23 cellular contexts compared by ENCODE assay signal in the genomic region with DNA sequence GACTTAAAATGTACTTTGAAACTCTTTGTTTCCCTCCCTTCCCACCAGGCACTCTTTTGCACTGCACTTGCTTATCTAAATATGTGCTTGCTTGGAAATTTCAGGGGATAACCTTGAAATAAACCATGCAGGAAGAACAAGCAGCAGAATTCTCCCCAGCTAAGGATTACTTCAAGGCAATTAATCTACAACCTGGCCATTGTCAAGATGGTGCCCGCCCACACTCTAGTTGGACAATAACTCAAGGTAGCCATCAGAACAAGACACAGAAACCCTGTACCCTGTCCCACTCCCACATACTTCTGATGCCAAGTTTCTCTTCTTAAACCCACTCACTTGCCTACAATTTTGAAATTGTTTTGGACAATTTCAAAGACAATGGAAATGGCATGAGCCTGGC.
"Had no signal": no experiment of that assay in that cellular context is flagged by ENCODE, and none has a peak within 500 bp of the region (broad histone marks: within the 10 kb centered on the region; RNA-seq: fewer than 3 reads in every experiment).

No MANE protein-coding gene starts in this region.

- H3K27me3 Mint-ChIP-seq: stimulated activated naive CD8-positive, alpha-beta T cell treated with anti-CD3 and anti-CD28 coated beads, Interleukin-15, amount 100 ng/mL, for 72 hours had no signal

- H3K27ac Mint-ChIP-seq: naive thymus-derived CD8-positive, alpha-beta T cell; nephron; neural progenitor cell; stimulated activated effector memory CD8-positive, alpha-beta T cell treated with anti-CD3 and anti-CD28 coated beads, Interleukin-12 subunit alpha, Interleukin-12 subunit beta, amount 100 ng/mL, for 72 hours; stimulated activated naive CD8-positive, alpha-beta T cell treated with anti-CD3 and anti-CD28 coated beads, Interleukin-15, amount 100 ng/mL, for 72 hours; type B pancreatic cell had no signal

- H3K4me3 ChIP-seq: heart right ventricle, hepatocyte, left lung, lung, neural progenitor cell, psoas muscle, skin epidermis, tibial nerve, vagina had no signal

- H3K4me3 Mint-ChIP-seq: naive thymus-derived CD8-positive, alpha-beta T cell; nephron; neural progenitor cell; stimulated activated effector memory CD8-positive, alpha-beta T cell treated with anti-CD3 and anti-CD28 coated beads, Interleukin-12 subunit alpha, Interleukin-12 subunit beta, amount 100 ng/mL, for 72 hours; stimulated activated naive CD8-positive, alpha-beta T cell treated with anti-CD3 and anti-CD28 coated beads, Interleukin-15, amount 100 ng/mL, for 72 hours; type B pancreatic cell had no signal

- H3K79me2 ChIP-seq: hepatocyte, parathyroid adenoma had no signal

- H3K27me3 ChIP-seq: heart right ventricle, hepatocyte, left lung, neural progenitor cell, neutrophil, tibial nerve, vagina had no signal

- H3K9ac ChIP-seq: neural progenitor cell, parathyroid adenoma had no signal

- H3K4me1 ChIP-seq: left lung, parathyroid adenoma, psoas muscle, tibial nerve, vagina had no signal

- H3K36me3 Mint-ChIP-seq: neural progenitor cell; stimulated activated effector memory CD8-positive, alpha-beta T cell treated with anti-CD3 and anti-CD28 coated beads, Interleukin-12 subunit alpha, Interleukin-12 subunit beta, amount 100 ng/mL, for 72 hours; type B pancreatic cell had no signal

- H3K4me1 Mint-ChIP-seq: naive thymus-derived CD8-positive, alpha-beta T cell; nephron; neural progenitor cell; stimulated activated effector memory CD8-positive, alpha-beta T cell treated with anti-CD3 and anti-CD28 coated beads, Interleukin-12 subunit alpha, Interleukin-12 subunit beta, amount 100 ng/mL, for 72 hours; stimulated activated naive CD8-positive, alpha-beta T cell treated with anti-CD3 and anti-CD28 coated beads, Interleukin-15, amount 100 ng/mL, for 72 hours had no signal

- H3K27ac ChIP-seq: heart right ventricle, left lung, neural progenitor cell, neutrophil, parathyroid adenoma, psoas muscle, skin epidermis, tibial nerve, vagina had no signal

- H3K36me3 ChIP-seq: heart right ventricle, left lung, neural progenitor cell, neutrophil, tibial nerve, vagina had no signal

- ATAC-seq: heart right ventricle; left lung; naive thymus-derived CD8-positive, alpha-beta T cell; psoas muscle; right cardiac atrium; sciatic nerve; stimulated activated effector memory CD8-positive, alpha-beta T cell treated with anti-CD3 and anti-CD28 coated beads, Interleukin-12 subunit alpha, Interleukin-12 subunit beta, amount 100 ng/mL, for 72 hours; stimulated activated naive CD8-positive, alpha-beta T cell treated with anti-CD3 and anti-CD28 coated beads, Interleukin-15, amount 100 ng/mL, for 72 hours had no signal

- DNase-seq: islet precursor cell; left lung; naive thymus-derived CD8-positive, alpha-beta T cell; psoas muscle; right cardiac atrium; stimulated activated CD4-positive, alpha-beta T cell treated with anti-CD3 and anti-CD28 coated beads, Interleukin-12 subunit alpha, Interleukin-12 subunit beta, amount 100 ng/mL, for 4 hours; stimulated activated CD4-positive, alpha-beta T cell treated with anti-CD3 and anti-CD28 coated beads, Interleukin-15, amount 100 ng/mL, for 24 hours; stimulated activated CD4-positive, alpha-beta T cell treated with anti-CD3 and anti-CD28 coated beads, Interleukin-4, amount 100 ng/mL, for 24 hours; stimulated activated naive CD4-positive, alpha-beta T cell treated with Interleukin-2 at 50 U/mL for 16 hours; stimulated activated naive CD8-positive, alpha-beta T cell treated with anti-CD3 and anti-CD28 coated beads, Interleukin-15, amount 100 ng/mL, for 72 hours had no signal

- H3K9me3 ChIP-seq: neutrophil, vagina had no signal

- H3K4me2 ChIP-seq: hepatocyte, neural progenitor cell had no signal
